1 cellular context compared by ENCODE assay signal in genomic region chr13:46382224-46382623, GRCh38.
TF ChIP-seq lines count a peak whose summit lies in the region.

No MANE protein-coding gene starts in this region.

TF ChIP-seq in GM12878, 131 proteins besides CTCF, POLR2A, EP300 and RAD21 (continued from another document and continues in another):
- TF ChIP-seq CEBPZ (IDR thresholded peaks at IDR 0.05; ENCODE audit: low read depth, low read length): no peak
- peak; percentile 85 for TF ChIP-seq ATF7 (IDR thresholded peaks at IDR 0.05; ENCODE audit: low read depth)
- TF ChIP-seq MXI1 (IDR thresholded peaks at IDR 0.05; ENCODE audit: low read depth, low read length): no peak
- TF ChIP-seq, protein P1, sequence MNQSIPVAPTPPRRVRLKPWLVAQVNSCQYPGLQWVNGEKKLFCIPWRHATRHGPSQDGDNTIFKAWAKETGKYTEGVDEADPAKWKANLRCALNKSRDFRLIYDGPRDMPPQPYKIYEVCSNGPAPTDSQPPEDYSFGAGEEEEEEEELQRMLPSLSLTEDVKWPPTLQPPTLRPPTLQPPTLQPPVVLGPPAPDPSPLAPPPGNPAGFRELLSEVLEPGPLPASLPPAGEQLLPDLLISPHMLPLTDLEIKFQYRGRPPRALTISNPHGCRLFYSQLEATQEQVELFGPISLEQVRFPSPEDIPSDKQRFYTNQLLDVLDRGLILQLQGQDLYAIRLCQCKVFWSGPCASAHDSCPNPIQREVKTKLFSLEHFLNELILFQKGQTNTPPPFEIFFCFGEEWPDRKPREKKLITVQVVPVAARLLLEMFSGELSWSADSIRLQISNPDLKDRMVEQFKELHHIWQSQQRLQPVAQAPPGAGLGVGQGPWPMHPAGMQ (IDR thresholded peaks at IDR 0.05; ENCODE audit: borderline replicate concordance): no peak
- TF ChIP-seq NFIC (IDR thresholded peaks at IDR 0.05; ENCODE audit: low read depth, low read length): peak; percentile 76
- TF ChIP-seq ZBED1 (IDR thresholded peaks at IDR 0.05; ENCODE audit: borderline replicate concordance): peak; percentile 25; the same call in 1 of the 2 replicates
- peak; percentile 31; the same call in 1 of the 2 replicates for TF ChIP-seq FOXM1 (IDR thresholded peaks at IDR 0.05; ENCODE audit: low read depth, low read length)
- TF ChIP-seq EZH2 (IDR thresholded peaks at IDR 0.05; ENCODE audit: borderline replicate concordance, control insufficient read depth, low read depth, low read length): no peak
- peak; percentile 46; the same call in 1 of the 2 replicates for TF ChIP-seq RUNX3 (IDR thresholded peaks at IDR 0.05; ENCODE audit: low read length)
- TF ChIP-seq, protein P2, sequence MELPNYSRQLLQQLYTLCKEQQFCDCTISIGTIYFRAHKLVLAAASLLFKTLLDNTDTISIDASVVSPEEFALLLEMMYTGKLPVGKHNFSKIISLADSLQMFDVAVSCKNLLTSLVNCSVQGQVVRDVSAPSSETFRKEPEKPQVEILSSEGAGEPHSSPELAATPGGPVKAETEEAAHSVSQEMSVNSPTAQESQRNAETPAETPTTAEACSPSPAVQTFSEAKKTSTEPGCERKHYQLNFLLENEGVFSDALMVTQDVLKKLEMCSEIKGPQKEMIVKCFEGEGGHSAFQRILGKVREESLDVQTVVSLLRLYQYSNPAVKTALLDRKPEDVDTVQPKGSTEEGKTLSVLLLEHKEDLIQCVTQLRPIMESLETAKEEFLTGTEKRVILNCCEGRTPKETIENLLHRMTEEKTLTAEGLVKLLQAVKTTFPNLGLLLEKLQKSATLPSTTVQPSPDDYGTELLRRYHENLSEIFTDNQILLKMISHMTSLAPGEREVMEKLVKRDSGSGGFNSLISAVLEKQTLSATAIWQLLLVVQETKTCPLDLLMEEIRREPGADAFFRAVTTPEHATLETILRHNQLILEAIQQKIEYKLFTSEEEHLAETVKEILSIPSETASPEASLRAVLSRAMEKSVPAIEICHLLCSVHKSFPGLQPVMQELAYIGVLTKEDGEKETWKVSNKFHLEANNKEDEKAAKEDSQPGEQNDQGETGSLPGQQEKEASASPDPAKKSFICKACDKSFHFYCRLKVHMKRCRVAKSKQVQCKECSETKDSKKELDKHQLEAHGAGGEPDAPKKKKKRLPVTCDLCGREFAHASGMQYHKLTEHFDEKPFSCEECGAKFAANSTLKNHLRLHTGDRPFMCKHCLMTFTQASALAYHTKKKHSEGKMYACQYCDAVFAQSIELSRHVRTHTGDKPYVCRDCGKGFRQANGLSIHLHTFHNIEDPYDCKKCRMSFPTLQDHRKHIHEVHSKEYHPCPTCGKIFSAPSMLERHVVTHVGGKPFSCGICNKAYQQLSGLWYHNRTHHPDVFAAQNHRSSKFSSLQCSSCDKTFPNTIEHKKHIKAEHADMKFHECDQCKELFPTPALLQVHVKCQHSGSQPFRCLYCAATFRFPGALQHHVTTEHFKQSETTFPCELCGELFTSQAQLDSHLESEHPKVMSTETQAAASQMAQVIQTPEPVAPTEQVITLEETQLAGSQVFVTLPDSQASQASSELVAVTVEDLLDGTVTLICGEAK (IDR thresholded peaks at IDR 0.05; ENCODE audit: borderline replicate concordance): no peak
- TF ChIP-seq MTA3 (IDR thresholded peaks at IDR 0.05; ENCODE audit: borderline replicate concordance, low read length): 0 out of 2 replicates have a peak, but pooled peaks have one; percentile 63
- no peak for TF ChIP-seq BRCA1 (IDR thresholded peaks at IDR 0.05; ENCODE audit: low read depth, low read length)
- TF ChIP-seq, protein P3, sequence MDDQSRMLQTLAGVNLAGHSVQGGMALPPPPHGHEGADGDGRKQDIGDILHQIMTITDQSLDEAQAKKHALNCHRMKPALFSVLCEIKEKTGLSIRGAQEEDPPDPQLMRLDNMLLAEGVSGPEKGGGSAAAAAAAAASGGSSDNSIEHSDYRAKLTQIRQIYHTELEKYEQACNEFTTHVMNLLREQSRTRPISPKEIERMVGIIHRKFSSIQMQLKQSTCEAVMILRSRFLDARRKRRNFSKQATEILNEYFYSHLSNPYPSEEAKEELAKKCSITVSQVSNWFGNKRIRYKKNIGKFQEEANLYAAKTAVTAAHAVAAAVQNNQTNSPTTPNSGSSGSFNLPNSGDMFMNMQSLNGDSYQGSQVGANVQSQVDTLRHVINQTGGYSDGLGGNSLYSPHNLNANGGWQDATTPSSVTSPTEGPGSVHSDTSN (IDR thresholded peaks at IDR 0.05; ENCODE audit: insufficient replicate concordance, low read depth, low read length): no peak
- 0 out of 2 replicates have a peak, but pooled peaks have one; percentile 60 for TF ChIP-seq YBX1 (IDR thresholded peaks at IDR 0.05)
- peak; percentile 49 for TF ChIP-seq PKNOX1 (IDR thresholded peaks at IDR 0.05)
- no peak for TF ChIP-seq SREBF2 (IDR thresholded peaks at IDR 0.05; ENCODE audit: low read length)
- TF ChIP-seq NBN (IDR thresholded peaks at IDR 0.05): peak; percentile 98
- TF ChIP-seq SMAD1 (IDR thresholded peaks at IDR 0.05; ENCODE audit: low read depth, partially characterized antibody): no peak
- peak; percentile 37; the same call in 1 of the 2 replicates for TF ChIP-seq SPI1 (IDR thresholded peaks at IDR 0.05; ENCODE audit: borderline replicate concordance, insufficient read depth, low read depth, low read length)
- peak; percentile 57; the same call in 1 of the 2 replicates for TF ChIP-seq IKZF1 (conservative IDR thresholded peaks at IDR 0.05)
- TF ChIP-seq PML (IDR thresholded peaks at IDR 0.05; ENCODE audit: low read length): 0 out of 2 replicates have a peak, but pooled peaks have one; percentile 42
- TF ChIP-seq CBX5 (IDR thresholded peaks at IDR 0.05; ENCODE audit: low read depth): no peak
- peak; percentile 74 for TF ChIP-seq MEF2B (IDR thresholded peaks at IDR 0.05; ENCODE audit: partially characterized antibody, poor library complexity, severe bottlenecking)
- TF ChIP-seq, protein P4, sequence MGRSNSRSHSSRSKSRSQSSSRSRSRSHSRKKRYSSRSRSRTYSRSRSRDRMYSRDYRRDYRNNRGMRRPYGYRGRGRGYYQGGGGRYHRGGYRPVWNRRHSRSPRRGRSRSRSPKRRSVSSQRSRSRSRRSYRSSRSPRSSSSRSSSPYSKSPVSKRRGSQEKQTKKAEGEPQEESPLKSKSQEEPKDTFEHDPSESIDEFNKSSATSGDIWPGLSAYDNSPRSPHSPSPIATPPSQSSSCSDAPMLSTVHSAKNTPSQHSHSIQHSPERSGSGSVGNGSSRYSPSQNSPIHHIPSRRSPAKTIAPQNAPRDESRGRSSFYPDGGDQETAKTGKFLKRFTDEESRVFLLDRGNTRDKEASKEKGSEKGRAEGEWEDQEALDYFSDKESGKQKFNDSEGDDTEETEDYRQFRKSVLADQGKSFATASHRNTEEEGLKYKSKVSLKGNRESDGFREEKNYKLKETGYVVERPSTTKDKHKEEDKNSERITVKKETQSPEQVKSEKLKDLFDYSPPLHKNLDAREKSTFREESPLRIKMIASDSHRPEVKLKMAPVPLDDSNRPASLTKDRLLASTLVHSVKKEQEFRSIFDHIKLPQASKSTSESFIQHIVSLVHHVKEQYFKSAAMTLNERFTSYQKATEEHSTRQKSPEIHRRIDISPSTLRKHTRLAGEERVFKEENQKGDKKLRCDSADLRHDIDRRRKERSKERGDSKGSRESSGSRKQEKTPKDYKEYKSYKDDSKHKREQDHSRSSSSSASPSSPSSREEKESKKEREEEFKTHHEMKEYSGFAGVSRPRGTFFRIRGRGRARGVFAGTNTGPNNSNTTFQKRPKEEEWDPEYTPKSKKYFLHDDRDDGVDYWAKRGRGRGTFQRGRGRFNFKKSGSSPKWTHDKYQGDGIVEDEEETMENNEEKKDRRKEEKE (IDR thresholded peaks at IDR 0.05): no peak
- TF ChIP-seq NR2F1 (conservative IDR thresholded peaks at IDR 0.05): no peak
- TF ChIP-seq BHLHE40 (IDR thresholded peaks at IDR 0.05; ENCODE audit: borderline replicate concordance in 1 of 2, low read depth in 2 of 2, low read length in 1 of 2): no peak
- TF ChIP-seq ZNF384 (IDR thresholded peaks at IDR 0.05; ENCODE audit: borderline replicate concordance, low read depth, low read length): peak; percentile 87; the same call in 1 of the 2 replicates
- TF ChIP-seq WRNIP1 (IDR thresholded peaks at IDR 0.05; ENCODE audit: borderline replicate concordance, low read depth, low read length): no peak
- TF ChIP-seq, protein P5, sequence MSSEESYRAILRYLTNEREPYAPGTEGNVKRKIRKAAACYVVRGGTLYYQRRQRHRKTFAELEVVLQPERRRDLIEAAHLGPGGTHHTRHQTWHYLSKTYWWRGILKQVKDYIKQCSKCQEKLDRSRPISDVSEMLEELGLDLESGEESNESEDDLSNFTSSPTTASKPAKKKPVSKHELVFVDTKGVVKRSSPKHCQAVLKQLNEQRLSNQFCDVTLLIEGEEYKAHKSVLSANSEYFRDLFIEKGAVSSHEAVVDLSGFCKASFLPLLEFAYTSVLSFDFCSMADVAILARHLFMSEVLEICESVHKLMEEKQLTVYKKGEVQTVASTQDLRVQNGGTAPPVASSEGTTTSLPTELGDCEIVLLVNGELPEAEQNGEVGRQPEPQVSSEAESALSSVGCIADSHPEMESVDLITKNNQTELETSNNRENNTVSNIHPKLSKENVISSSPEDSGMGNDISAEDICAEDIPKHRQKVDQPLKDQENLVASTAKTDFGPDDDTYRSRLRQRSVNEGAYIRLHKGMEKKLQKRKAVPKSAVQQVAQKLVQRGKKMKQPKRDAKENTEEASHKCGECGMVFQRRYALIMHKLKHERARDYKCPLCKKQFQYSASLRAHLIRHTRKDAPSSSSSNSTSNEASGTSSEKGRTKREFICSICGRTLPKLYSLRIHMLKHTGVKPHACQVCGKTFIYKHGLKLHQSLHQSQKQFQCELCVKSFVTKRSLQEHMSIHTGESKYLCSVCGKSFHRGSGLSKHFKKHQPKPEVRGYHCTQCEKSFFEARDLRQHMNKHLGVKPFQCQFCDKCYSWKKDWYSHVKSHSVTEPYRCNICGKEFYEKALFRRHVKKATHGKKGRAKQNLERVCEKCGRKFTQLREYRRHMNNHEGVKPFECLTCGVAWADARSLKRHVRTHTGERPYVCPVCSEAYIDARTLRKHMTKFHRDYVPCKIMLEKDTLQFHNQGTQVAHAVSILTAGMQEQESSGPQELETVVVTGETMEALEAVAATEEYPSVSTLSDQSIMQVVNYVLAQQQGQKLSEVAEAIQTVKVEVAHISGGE (CRISPR knock-in tag; IDR thresholded peaks at IDR 0.05): no peak
- no peak for TF ChIP-seq RCOR1 (conservative IDR thresholded peaks at IDR 0.05; ENCODE audit: low read depth, low read length)
- peak; percentile 58; the same call in 1 of the 2 replicates for TF ChIP-seq TBL1XR1 (IDR thresholded peaks at IDR 0.05; ENCODE audit: low read depth, low read length)
- no peak for TF ChIP-seq NFXL1 (IDR thresholded peaks at IDR 0.05; ENCODE audit: borderline replicate concordance)
- TF ChIP-seq, protein P6, sequence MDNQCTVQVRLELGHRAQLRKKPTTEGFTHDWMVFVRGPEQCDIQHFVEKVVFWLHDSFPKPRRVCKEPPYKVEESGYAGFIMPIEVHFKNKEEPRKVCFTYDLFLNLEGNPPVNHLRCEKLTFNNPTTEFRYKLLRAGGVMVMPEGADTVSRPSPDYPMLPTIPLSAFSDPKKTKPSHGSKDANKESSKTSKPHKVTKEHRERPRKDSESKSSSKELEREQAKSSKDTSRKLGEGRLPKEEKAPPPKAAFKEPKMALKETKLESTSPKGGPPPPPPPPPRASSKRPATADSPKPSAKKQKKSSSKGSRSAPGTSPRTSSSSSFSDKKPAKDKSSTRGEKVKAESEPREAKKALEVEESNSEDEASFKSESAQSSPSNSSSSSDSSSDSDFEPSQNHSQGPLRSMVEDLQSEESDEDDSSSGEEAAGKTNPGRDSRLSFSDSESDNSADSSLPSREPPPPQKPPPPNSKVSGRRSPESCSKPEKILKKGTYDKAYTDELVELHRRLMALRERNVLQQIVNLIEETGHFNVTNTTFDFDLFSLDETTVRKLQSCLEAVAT (IDR thresholded peaks at IDR 0.05): peak; percentile 72
- TF ChIP-seq MEF2A (IDR thresholded peaks at IDR 0.05; ENCODE audit: insufficient read depth, low read depth, low read length): peak; percentile 74
- peak; percentile 96 for TF ChIP-seq HSF1 (IDR thresholded peaks at IDR 0.05; ENCODE audit: low read depth, low read length)
- peak; percentile 92 to 95 for TF ChIP-seq IKZF2 (IDR thresholded peaks at IDR 0.05)
- no peak for TF ChIP-seq CBX3 (IDR thresholded peaks at IDR 0.05; ENCODE audit: borderline replicate concordance, low read depth)
- TF ChIP-seq MTA2 (IDR thresholded peaks at IDR 0.05; ENCODE audit: low read depth): peak; percentile 84
- TF ChIP-seq ZSCAN29 (IDR thresholded peaks at IDR 0.05): no peak
